ENCODE assay signal across 26 cellular contexts in genomic region chr2:179946346-179946745, GRCh38.
"Had no signal": no experiment of that assay in that cellular context is flagged by ENCODE, and none has a peak within 500 bp of the region (broad histone marks: within the 10 kb centered on the region; RNA-seq: fewer than 3 reads in every experiment).

No MANE protein-coding gene starts in this region.

- FAIRE-seq: urothelium cell line had no signal

- H3K27me3 ChIP-seq: stomach, suprapubic skin, testis, thyroid gland, tibial artery, tibial nerve, transverse colon, upper lobe of left lung, upper lobe of right lung, uterus, vagina had no signal

- DNase-seq: stimulated activated CD4-positive, alpha-beta T cell treated with anti-CD3 and anti-CD28 coated beads, Interleukin-2, amount 100 ng/mL, for 48 hours; stimulated activated CD4-positive, alpha-beta T cell treated with anti-CD3 and anti-CD28 coated beads, Interleukin-4, amount 100 ng/mL, for 1 hour; stimulated activated CD4-positive, alpha-beta T cell treated with anti-CD3 and anti-CD28 coated beads, Interleukin-4, amount 100 ng/mL, for 24 hours; stimulated activated CD4-positive, alpha-beta T cell treated with anti-CD3 and anti-CD28 coated beads, Interleukin-4, amount 100 ng/mL, for 4 hours; stimulated activated CD8-positive, alpha-beta memory T cell treated with anti-CD3 and anti-CD28 coated beads, Interleukin-4, amount 100 ng/mL, for 48 hours; stimulated activated naive B cell treated with anti-CD40 and anti-IgM and Interleukin-4, amounts not matched to agents 10 μg/mL and 1 μg/mL and 100 μg/mL, for 72 hours; stimulated activated naive CD4-positive, alpha-beta T cell; stimulated activated naive CD4-positive, alpha-beta T cell treated with Interleukin-2 at 50 U/mL for 16 hours; stimulated activated naive CD8-positive, alpha-beta T cell treated with anti-CD3 and anti-CD28 coated beads, Interleukin-15, amount 100 ng/mL, for 72 hours; stimulated activated naive CD8-positive, alpha-beta T cell treated with anti-CD3 and anti-CD28 coated beads, Interleukin-15, Interleukin-2, amounts not matched to agents 100 U/mL and 50 U/mL, for 24 hours; stomach; testis; thyroid gland; tibial artery; transverse colon; trophoblast cell; upper lobe of left lung; upper lobe of right lung; uterus had no signal

- H3K4me3 ChIP-seq: stomach, suprapubic skin, testis, thoracic aorta, thyroid gland, tibial artery, tibial nerve, transverse colon, upper lobe of left lung, upper lobe of right lung, uterus, vagina had no signal

- H3K36me3 ChIP-seq: uterus had no signal

- ATAC-seq: stimulated activated effector memory CD8-positive, alpha-beta T cell treated with anti-CD3 and anti-CD28 coated beads, Interleukin-12 subunit alpha, Interleukin-12 subunit beta, amount 100 ng/mL, for 72 hours; stimulated activated memory B cell treated with anti-CD40 and anti-IgM and Interleukin-4, amounts not matched to agents 10 μg/mL and 1 μg/mL and 100 μg/mL, for 72 hours; stimulated activated naive B cell treated with anti-CD40 and anti-IgM and Interleukin-4, amounts not matched to agents 10 μg/mL and 1 μg/mL and 100 μg/mL, for 72 hours; stimulated activated naive CD8-positive, alpha-beta T cell treated with anti-CD3 and anti-CD28 coated beads, Interleukin-15, amount 100 ng/mL, for 72 hours; stimulated activated naive CD8-positive, alpha-beta T cell treated with anti-CD3 and anti-CD28 coated beads, Interleukin-15, Interleukin-2, amounts not matched to agents 100 U/mL and 50 U/mL, for 24 hours; upper lobe of right lung had no signal

- H3K4me1 ChIP-seq: stomach, suprapubic skin, testis, thyroid gland, tibial artery, tibial nerve, upper lobe of left lung, upper lobe of right lung, uterus, vagina had no signal

- H3K27ac ChIP-seq: stomach, suprapubic skin, testis, thoracic aorta, thyroid gland, tibial artery, tibial nerve, transverse colon, upper lobe of left lung, upper lobe of right lung, uterus, vagina had no signal

- H3K9me3 ChIP-seq: stomach, suprapubic skin, testis, thoracic aorta, thyroid gland, tibial artery, tibial nerve, transverse colon, upper lobe of left lung, upper lobe of right lung, uterus, vagina had no signal
